ENCODE assay signal across 12 cellular contexts in genomic region chr6:107080036-107080435, GRCh38. TPM values are rescaled to one million over a fixed set of nuclear protein-coding genes. Genes with fewer than 3 reads are reported as not detected.
DNase-seq lines count a peak whose midpoint lies in the region; ATAC-seq and TF ChIP-seq lines count a peak whose summit lies in the region.
"Had no signal": no experiment of that assay in that cellular context is flagged by ENCODE, and none has a peak within 500 bp of the region (broad histone marks: within the 10 kb centered on the region; RNA-seq: fewer than 3 reads in every experiment).

No MANE protein-coding gene starts in this region.

- H2BK5ac ChIP-seq in H9 (ENCODE audit: insufficient read length, low read length) (no peak overlapping the region), mesendoderm (ENCODE audit: low read length) (no peak overlapping the region)

- no peak overlapping the region for H4K91ac ChIP-seq in H9 (ENCODE audit: insufficient read length, low read depth, low read length)

- no peak for ATAC-seq in activated CD4-positive, CD25-positive, alpha-beta regulatory T cell treated with anti-CD3 and anti-CD28 coated beads, Interleukin-2, amount 50 U/mL, for 24 hours
- ATAC-seq in aorta (ENCODE audit: low FRiP score) = no peak

- no peak overlapping the region for H2BK15ac ChIP-seq in H9 (ENCODE audit: low read depth, low read length)
- H2BK15ac ChIP-seq in mesendoderm (replicated peaks; ENCODE audit: low read depth) = no peak overlapping the region

- H3K4me1 Mint-ChIP-seq in H9 = peaks cover 12 to 15% of the 10 kb centered on the region in 2 experiments

- H3K36me3 ChIP-seq in mesendoderm (ENCODE audit: control insufficient read depth, insufficient read depth, low read length) (peaks cover 2% of the 10 kb centered on the region), aorta (ENCODE audit: control insufficient read depth in 1 of 2, insufficient read depth in 2 of 2, low read length in 1 of 2) (peaks cover 0 to 2% of the 10 kb centered on the region in 2 donors)

- no peak overlapping the region for H3K27ac ChIP-seq in H9 (ENCODE audit: insufficient read length, low read depth, low read length)
- H3K27ac ChIP-seq in mesendoderm (ENCODE audit: low read depth, low read length) = no peak overlapping the region
- H3K27ac ChIP-seq in aorta (ENCODE audit: low read depth in 1 of 2, low read length in 2 of 2) = no peak overlapping the region
- H3K27ac ChIP-seq: A549 had no signal

- no peak overlapping the region for H3K56ac ChIP-seq in H9 (ENCODE audit: insufficient read length, low read depth, low read length)
- no peak overlapping the region for H3K56ac ChIP-seq in mesendoderm (ENCODE audit: low read length)

- WGBS in H9 (ENCODE audit: extremely low coverage, insufficient read length, low lambda C conversion rate) = no CpG with 5 or more reads among the region's 5 CpGs
- WGBS in mesendoderm (ENCODE audit: extremely low coverage, insufficient coverage, low lambda C conversion rate) = no CpG with 5 or more reads among the region's 5 CpGs
- 81 to 85% methylated on average over 5 of the region's 5 CpGs for WGBS in aorta, 2 donors

- H2BK12ac ChIP-seq in H9 (ENCODE audit: insufficient read length, low read depth, low read length) = no peak overlapping the region

- in situ Hi-C loops in astrocyte of the cerebellum (cut with HindIII; ENCODE audit: low sequenced_read_pairs) = no loop called here

- H3K9me3 ChIP-seq in H9 (ENCODE audit: control insufficient read depth, low read depth, low read length) = no peaks in the 10 kb centered on the region
- H3K9me3 ChIP-seq in aorta (ENCODE audit: control insufficient read depth, low read length) = no peaks in the 10 kb centered on the region
- H3K9me3 ChIP-seq: A549 had no signal

- H4K8ac ChIP-seq in H9 (replicated peaks; ENCODE audit: insufficient read length, low read depth, low read length) = no peak overlapping the region
- H4K8ac ChIP-seq in mesendoderm (ENCODE audit: low read depth, low read length) = no peak overlapping the region

- H3K79me1 ChIP-seq in H9 (ENCODE audit: insufficient read depth, low read depth, low read length, poor library complexity, severe bottlenecking) = no peaks in the 10 kb centered on the region
- peaks cover 3% of the 10 kb centered on the region for H3K79me1 ChIP-seq in mesendoderm (ENCODE audit: low read length)

- H3K9ac ChIP-seq in H9 (ENCODE audit: extremely low read depth, insufficient read length, low read length) = no peak overlapping the region
- no peak overlapping the region for H3K9ac ChIP-seq in mesendoderm (ENCODE audit: low read length)

- H3K27ac Mint-ChIP-seq in H9 = peak overlapping the region in 1 of 3 experiments; percentile 94; a peak in 1 of 7 replicates
- H3K27ac Mint-ChIP-seq: activated CD4-positive, alpha-beta memory T cell treated with anti-CD3 and anti-CD28 coated beads, Interleukin-2, amount 10 ng/mL, durations not matched to agents 7 days and 5 days had no signal

- H3K4me1 ChIP-seq in H9 (ENCODE audit: insufficient read depth, low read length) (0 out of 2 replicates have a peak, but pooled peaks cover 2% of the 10 kb centered on the region), mesendoderm (ENCODE audit: control insufficient read depth, low read depth, low read length) (no peaks in the 10 kb centered on the region), aorta (ENCODE audit: control insufficient read depth in 1 of 2, insufficient read depth in 2 of 2, low read length in 2 of 2) (no peaks in the 10 kb centered on the region)
- H3K4me1 ChIP-seq: A549 had no signal

- H2BK120ac ChIP-seq in H9 (ENCODE audit: low read depth, low read length, poor library complexity, severe bottlenecking) = no peak overlapping the region
- no peak overlapping the region for H2BK120ac ChIP-seq in mesendoderm (ENCODE audit: low read depth, low read length)

- H3K14ac ChIP-seq in H9 (ENCODE audit: insufficient read depth, low read length) = no peak overlapping the region

- H3K36me3 Mint-ChIP-seq in H9 (ENCODE audit: insufficient read depth in 1 of 3, low read depth in 3 of 3) = peaks cover 18 to 78% (median 73%) of the 10 kb centered on the region in 3 experiments

- DNase-seq in NCI-H1092 treated with DMSO at 0.1 percent for 48 hours (lab: John Stamatoyannopoulos, UW) (peak; percentile 2), NCI-H1092 (lab: John Stamatoyannopoulos, UW) (no peak), H9 (peak; percentile 69), astrocyte of the cerebellum (ENCODE audit: low read depth) (no peak), mesendoderm (peak; percentile 73), AG20443 (ENCODE audit: low spot score) (no peak), aorta (no peak)
- DNase-seq: activated CD4-positive, alpha-beta memory T cell treated with anti-CD3 and anti-CD28 coated beads, Interleukin-2, amount 10 ng/mL, durations not matched to agents 7 days and 5 days; foreskin melanocyte; mammary epithelial cell had no signal

- no peak overlapping the region for H3T11ph ChIP-seq in H9 (ENCODE audit: low read length)

- H3K27me3 ChIP-seq in H9 (ENCODE audit: insufficient read depth, low read length) (no peaks in the 10 kb centered on the region; the same call in 1 of the 2 replicates), mesendoderm (ENCODE audit: insufficient read depth, low read length, poor library complexity) (no peaks in the 10 kb centered on the region), aorta (ENCODE audit: control insufficient read depth in 1 of 2, insufficient read depth in 2 of 2, low read length in 1 of 2) (no peaks in the 10 kb centered on the region)

- H2AK5ac ChIP-seq in H9 (ENCODE audit: insufficient read length, low read length) = no peak overlapping the region
- H2AK5ac ChIP-seq in mesendoderm (ENCODE audit: low read length) = no peak overlapping the region

- no peak overlapping the region for H2BK20ac ChIP-seq in H9 (ENCODE audit: low read depth, low read length, poor library complexity, severe bottlenecking)

- TF ChIP-seq CTCF in H9 (conservative IDR thresholded peaks at IDR 0.05) = peak; percentile 58
- peak; percentile 33 for TF ChIP-seq CTCF in astrocyte of the cerebellum (IDR thresholded peaks at IDR 0.05; ENCODE audit: low read depth, low read length, missing control alignments)

- no peak overlapping the region for H3K4ac ChIP-seq in H9 (ENCODE audit: low read depth, low read length)
- no peak overlapping the region for H3K4ac ChIP-seq in mesendoderm (ENCODE audit: low read depth, low read length)

- H3K4me2 ChIP-seq in H9 (ENCODE audit: insufficient read depth, insufficient read length, low read length) (no peak overlapping the region), mesendoderm (ENCODE audit: low read length) (no peak overlapping the region)
- H3K4me2 ChIP-seq: A549 had no signal

- H3K27me3 Mint-ChIP-seq in H9 (ENCODE audit: low read depth) = no peaks in the 10 kb centered on the region
- H3K27me3 Mint-ChIP-seq: activated CD4-positive, alpha-beta memory T cell treated with anti-CD3 and anti-CD28 coated beads, Interleukin-2, amount 10 ng/mL, durations not matched to agents 7 days and 5 days had no signal

- no peak overlapping the region for H4K5ac ChIP-seq in H9 (ENCODE audit: insufficient read length, low read depth, low read length)
- no peak overlapping the region for H4K5ac ChIP-seq in mesendoderm (ENCODE audit: low read length)

- H3K9me3 Mint-ChIP-seq in H9 = peaks cover 2 to 4% of the 10 kb centered on the region in 2 experiments; a peak in 3 of 5 replicates

- no peaks in the 10 kb centered on the region; the same call in 1 of the 2 replicates for H3K79me2 ChIP-seq in H9 (ENCODE audit: insufficient read depth, low read length)
- H3K79me2 ChIP-seq in mesendoderm (ENCODE audit: control insufficient read depth, insufficient read depth, low read length) = no peaks in the 10 kb centered on the region

- no peak overlapping the region for H2AFZ ChIP-seq in H9 (ENCODE audit: low read length)

- H3K4me3 ChIP-seq in astrocyte of the cerebellum (ENCODE audit: low read depth, low read length) = no peak overlapping the region
- H3K4me3 ChIP-seq in mesendoderm (ENCODE audit: low read length) = no peak overlapping the region
- no peak overlapping the region for H3K4me3 ChIP-seq in aorta (ENCODE audit: low read length in 2 of 2)
- H3K4me3 ChIP-seq: A549 had no signal

- H3K23me2 ChIP-seq in H9 (ENCODE audit: insufficient read length, low read depth, low read length, poor library complexity, severe bottlenecking) = no peaks in the 10 kb centered on the region

- H4K20me1 ChIP-seq in H9 (ENCODE audit: control insufficient read depth, insufficient read depth, insufficient read length) = no peaks in the 10 kb centered on the region

- H3K4me3 Mint-ChIP-seq in H9 = no peak overlapping the region
- H3K4me3 Mint-ChIP-seq: activated CD4-positive, alpha-beta memory T cell treated with anti-CD3 and anti-CD28 coated beads, Interleukin-2, amount 10 ng/mL, durations not matched to agents 7 days and 5 days had no signal

- H3K18ac ChIP-seq in H9 (ENCODE audit: insufficient read length, low read depth, low read length) (no peak overlapping the region), mesendoderm (ENCODE audit: low read length) (no peak overlapping the region)

- H3K23ac ChIP-seq in H9 (ENCODE audit: insufficient read length, low read depth, low read length) (no peak overlapping the region), mesendoderm (ENCODE audit: low read length) (no peak overlapping the region)

- intact Hi-C loops in aorta (cut with DNase I) = no loop called here

RNA-seq across cellular contexts. Expression of gene BEND3, which starts 35.3 kb away (rescaled TPM):
- total RNA-seq in H9 (2021) = 70.2 and 72.1 TPM in 2 replicates
- 17.3 TPM for polyA plus RNA-seq in mesendoderm (2013, experiment 1 of 2)
- 17.5 TPM for polyA plus RNA-seq in mesendoderm (2013, experiment 2 of 2)
- 1 to 10 TPM; 1.4 to 1.6 TPM for total RNA-seq in aorta
- under 1 TPM; 0.13 to 0.33 TPM for polyA plus RNA-seq in aorta

RNA-seq across cellular contexts. Expression of gene MTRES1, which starts 52.0 kb away (rescaled TPM):
- total RNA-seq in H9 (2021) (12.4 and 14.8 TPM in 2 replicates), aorta (10 to 100 TPM; 14.1 to 15.2 TPM)
- 27.4 TPM for polyA plus RNA-seq in mesendoderm (2013, experiment 1 of 2)
- 26.9 TPM for polyA plus RNA-seq in mesendoderm (2013, experiment 2 of 2)
- 10 to 100 TPM; 22.6 to 35.1 TPM for polyA plus RNA-seq in aorta

Comparison
In these comparisons a context has a peak if more than half of its experiments do, and no peak if none do; other contexts are left out.
1. DNase-seq: peak in NCI-H1092 treated with DMSO at 0.1 percent for 48 hours (single experiment), H9 (single experiment) and mesendoderm (single experiment); none in NCI-H1092 (single experiment), astrocyte of the cerebellum (single experiment), AG20443 (single experiment) and aorta (0 of 2).
2. RNA of gene BEND3, which starts 35.3 kb away (total RNA-seq): 70.2 to 72.1 TPM in H9; 1.4 to 1.6 TPM in aorta; every median in the first group is over 10 times any median in the second.